In genomic region chr2:219434718-219435525, GRCh38 we compare ENCODE assay signal across 9 cellular contexts. TPM values are rescaled to one million over a fixed set of nuclear protein-coding genes. Genes with fewer than 3 reads are reported as not detected.
DNase-seq lines count a peak whose midpoint lies in the region; ATAC-seq and TF ChIP-seq lines count a peak whose summit lies in the region.
"Had no signal": no experiment of that assay in that cellular context is flagged by ENCODE, and none has a peak within 500 bp of the region (broad histone marks: within the 10 kb centered on the region; RNA-seq: fewer than 3 reads in every experiment).

Gene SPEG (plus strand): TSS chr2:219434843. CDS start chr2:219434978, 135 bp downstream.

- ATAC-seq in foreskin keratinocyte (peak; percentile 18), GM19035 (IDR thresholded peaks at IDR 0.05; ENCODE audit: unreplicated experiment) (no peak), GM19463 (IDR thresholded peaks at IDR 0.05; ENCODE audit: unreplicated experiment) (no peak)
- peak; percentile 23 for ATAC-seq in naive thymus-derived CD4-positive, alpha-beta T cell

- H3K4me1 Mint-ChIP-seq in activated naive CD4-positive, alpha-beta T cell treated with anti-CD3 and anti-CD28 coated beads, Interleukin-2, amount 50 U/mL, for 24 hours = no peaks in the 10 kb centered on the region
- no peaks in the 10 kb centered on the region for H3K4me1 Mint-ChIP-seq in activated naive CD4-positive, alpha-beta T cell treated with anti-CD3 and anti-CD28 coated beads, Interleukin-2, amount 10 ng/mL, durations not matched to agents 7 days and 5 days
- peaks cover 0 to 9% (median 0%) of the 10 kb centered on the region in 7 donors for H3K4me1 Mint-ChIP-seq in naive thymus-derived CD4-positive, alpha-beta T cell

- H3K27me3 ChIP-seq in foreskin keratinocyte = peaks cover 22% of the 10 kb centered on the region
- peaks cover 0 to 6% of the 10 kb centered on the region in 2 donors for H3K27me3 ChIP-seq in naive thymus-derived CD4-positive, alpha-beta T cell (ENCODE audit: control insufficient read depth in 2 of 2, insufficient read depth in 2 of 2, low read length in 2 of 2)

- no peak within 1 kb of the TSS for H3K27ac ChIP-seq in foreskin keratinocyte
- H3K27ac ChIP-seq in naive thymus-derived CD4-positive, alpha-beta T cell (ENCODE audit: low read depth, low read length) = no peak within 1 kb of the TSS
- no peak within 1 kb of the TSS for H3K27ac ChIP-seq in urinary bladder (ENCODE audit: low read depth)

- no peaks in the 10 kb centered on the region for H3K9me3 ChIP-seq in naive thymus-derived CD4-positive, alpha-beta T cell (ENCODE audit: control insufficient read depth in 2 of 3, low read length in 3 of 3)

- no peak within 1 kb of the TSS for H3K27ac Mint-ChIP-seq in activated naive CD4-positive, alpha-beta T cell treated with anti-CD3 and anti-CD28 coated beads, Interleukin-2, amount 50 U/mL, for 24 hours
- H3K27ac Mint-ChIP-seq in activated naive CD4-positive, alpha-beta T cell treated with anti-CD3 and anti-CD28 coated beads, Interleukin-2, amount 10 ng/mL, durations not matched to agents 7 days and 5 days = no peak within 1 kb of the TSS
- H3K27ac Mint-ChIP-seq in naive thymus-derived CD4-positive, alpha-beta T cell = peak within 1 kb of the TSS in 1 of 9 donors; percentile 44

- POLR2A ChIA-PET in naive thymus-derived CD4-positive, alpha-beta T cell (lab: Charles Lee) = no interaction called here

- H3K9me3 Mint-ChIP-seq in activated naive CD4-positive, alpha-beta T cell treated with anti-CD3 and anti-CD28 coated beads, Interleukin-2, amount 50 U/mL, for 24 hours = no peaks in the 10 kb centered on the region
- no peaks in the 10 kb centered on the region for H3K9me3 Mint-ChIP-seq in activated naive CD4-positive, alpha-beta T cell treated with anti-CD3 and anti-CD28 coated beads, Interleukin-2, amount 10 ng/mL, durations not matched to agents 7 days and 5 days
- H3K9me3 Mint-ChIP-seq in naive thymus-derived CD4-positive, alpha-beta T cell = no peaks in the 10 kb centered on the region

- peak within 1 kb of the TSS; percentile 19 for H3K4me3 Mint-ChIP-seq in activated naive CD4-positive, alpha-beta T cell treated with anti-CD3 and anti-CD28 coated beads, Interleukin-2, amount 50 U/mL, for 24 hours
- H3K4me3 Mint-ChIP-seq in activated naive CD4-positive, alpha-beta T cell treated with anti-CD3 and anti-CD28 coated beads, Interleukin-2, amount 10 ng/mL, durations not matched to agents 7 days and 5 days = no peak within 1 kb of the TSS
- peak within 1 kb of the TSS in 5 of 10 donors; percentile 10 to 50 (median 41) for H3K4me3 Mint-ChIP-seq in naive thymus-derived CD4-positive, alpha-beta T cell

- peaks cover 12% of the 10 kb centered on the region for H3K27me3 Mint-ChIP-seq in activated naive CD4-positive, alpha-beta T cell treated with anti-CD3 and anti-CD28 coated beads, Interleukin-2, amount 50 U/mL, for 24 hours
- H3K27me3 Mint-ChIP-seq in activated naive CD4-positive, alpha-beta T cell treated with anti-CD3 and anti-CD28 coated beads, Interleukin-2, amount 10 ng/mL, durations not matched to agents 7 days and 5 days = peaks cover 23% of the 10 kb centered on the region
- peaks cover 4 to 37% (median 19%) of the 10 kb centered on the region in 5 donors for H3K27me3 Mint-ChIP-seq in naive thymus-derived CD4-positive, alpha-beta T cell

- TF ChIP-seq CTCF in foreskin keratinocyte (conservative IDR thresholded peaks at IDR 0.05) = no peak

- no peaks in the 10 kb centered on the region for H3K36me3 ChIP-seq in naive thymus-derived CD4-positive, alpha-beta T cell (ENCODE audit: control insufficient read depth in 2 of 3, insufficient read depth in 3 of 3, low read length in 3 of 3)
- H3K36me3 ChIP-seq in urinary bladder (ENCODE audit: insufficient read depth) = no peaks in the 10 kb centered on the region

- no peak for DNase-seq in activated naive CD4-positive, alpha-beta T cell treated with anti-CD3 and anti-CD28 coated beads, Interleukin-2, amount 10 ng/mL, durations not matched to agents 7 days and 5 days
- DNase-seq in foreskin keratinocyte (no peak), NAMALWA (ENCODE audit: low spot score) (no peak)
- no peak for DNase-seq in naive thymus-derived CD4-positive, alpha-beta T cell
- DNase-seq: NCI-H1694 had no signal

- CTCF ChIA-PET in activated naive CD4-positive, alpha-beta T cell treated with anti-CD3 and anti-CD28 coated beads, Interleukin-2, amount 10 ng/mL, durations not matched to agents 7 days and 5 days (lab: Charles Lee) = interaction anchor here (4.4 kb wide), 1 partner anchor 32 kb away, joined by 31 read pairs; no protein-coding TSS in a partner anchor
- CTCF ChIA-PET in naive thymus-derived CD4-positive, alpha-beta T cell (lab: Charles Lee) = interaction anchor here (0.6 to 1.2 kb wide), 3 partner anchors 23 to 1823 kb away, joined by 3 read pairs; no protein-coding TSS in a partner anchor

- WGBS in urinary bladder = 10% methylated on average over 77 of the region's 77 CpGs

- H3K4me1 ChIP-seq in foreskin keratinocyte = no peaks in the 10 kb centered on the region
- H3K4me1 ChIP-seq in naive thymus-derived CD4-positive, alpha-beta T cell (ENCODE audit: control insufficient read depth in 2 of 2, insufficient read depth in 2 of 2, low read length in 2 of 2) = no peaks in the 10 kb centered on the region
- H3K4me1 ChIP-seq in urinary bladder (ENCODE audit: insufficient read depth) = no peaks in the 10 kb centered on the region

- intact Hi-C loops in naive thymus-derived CD4-positive, alpha-beta T cell (cut with micrococcal nuclease) = loop anchor here in 1 of 2 donors (1.0 kb wide), 1 partner anchor 32 kb away; no protein-coding TSS in a partner anchor

- H3K4me3 ChIP-seq in naive thymus-derived CD4-positive, alpha-beta T cell (ENCODE audit: low read length) = no peak within 1 kb of the TSS
- H3K4me3 ChIP-seq in urinary bladder (ENCODE audit: low read depth, low read length) = peak within 1 kb of the TSS; percentile 24

- H3K36me3 Mint-ChIP-seq in activated naive CD4-positive, alpha-beta T cell treated with anti-CD3 and anti-CD28 coated beads, Interleukin-2, amount 50 U/mL, for 24 hours = no peaks in the 10 kb centered on the region
- H3K36me3 Mint-ChIP-seq in activated naive CD4-positive, alpha-beta T cell treated with anti-CD3 and anti-CD28 coated beads, Interleukin-2, amount 10 ng/mL, durations not matched to agents 7 days and 5 days = no peaks in the 10 kb centered on the region
- no peaks in the 10 kb centered on the region for H3K36me3 Mint-ChIP-seq in naive thymus-derived CD4-positive, alpha-beta T cell

RNA-seq across cellular contexts. Expression of gene SPEG, which starts in this region (rescaled TPM):
- total RNA-seq in foreskin keratinocyte (24.9 and 32.6 TPM in 2 replicates), urinary bladder (31.2 TPM)
- polyA plus RNA-seq in foreskin keratinocyte (27.4 and 28.7 TPM in 2 replicates), urinary bladder (226 TPM)
- 10 to 100 TPM in 4 of 5 experiments, under 1 TPM in 1; 0.41 to 23.2 (median 15.0) TPM for total RNA-seq in naive thymus-derived CD4-positive, alpha-beta T cell
- under 1 TPM; 0.26 to 0.76 TPM for polyA plus RNA-seq in naive thymus-derived CD4-positive, alpha-beta T cell

Comparison
In these comparisons a context has a peak if more than half of its experiments do, and no peak if none do; other contexts are left out.
1. RNA of gene SPEG (polyA plus RNA-seq): 226 TPM in urinary bladder (single experiment) and 27.4 to 28.7 TPM in foreskin keratinocyte; 0.26 to 0.76 TPM in naive thymus-derived CD4-positive, alpha-beta T cell; every median in the first group is over 10 times any median in the second.
2. ATAC-seq: peak in foreskin keratinocyte (single experiment) and naive thymus-derived CD4-positive, alpha-beta T cell (single experiment); none in GM19035 (single experiment) and GM19463 (single experiment).